In the genomic region with DNA sequence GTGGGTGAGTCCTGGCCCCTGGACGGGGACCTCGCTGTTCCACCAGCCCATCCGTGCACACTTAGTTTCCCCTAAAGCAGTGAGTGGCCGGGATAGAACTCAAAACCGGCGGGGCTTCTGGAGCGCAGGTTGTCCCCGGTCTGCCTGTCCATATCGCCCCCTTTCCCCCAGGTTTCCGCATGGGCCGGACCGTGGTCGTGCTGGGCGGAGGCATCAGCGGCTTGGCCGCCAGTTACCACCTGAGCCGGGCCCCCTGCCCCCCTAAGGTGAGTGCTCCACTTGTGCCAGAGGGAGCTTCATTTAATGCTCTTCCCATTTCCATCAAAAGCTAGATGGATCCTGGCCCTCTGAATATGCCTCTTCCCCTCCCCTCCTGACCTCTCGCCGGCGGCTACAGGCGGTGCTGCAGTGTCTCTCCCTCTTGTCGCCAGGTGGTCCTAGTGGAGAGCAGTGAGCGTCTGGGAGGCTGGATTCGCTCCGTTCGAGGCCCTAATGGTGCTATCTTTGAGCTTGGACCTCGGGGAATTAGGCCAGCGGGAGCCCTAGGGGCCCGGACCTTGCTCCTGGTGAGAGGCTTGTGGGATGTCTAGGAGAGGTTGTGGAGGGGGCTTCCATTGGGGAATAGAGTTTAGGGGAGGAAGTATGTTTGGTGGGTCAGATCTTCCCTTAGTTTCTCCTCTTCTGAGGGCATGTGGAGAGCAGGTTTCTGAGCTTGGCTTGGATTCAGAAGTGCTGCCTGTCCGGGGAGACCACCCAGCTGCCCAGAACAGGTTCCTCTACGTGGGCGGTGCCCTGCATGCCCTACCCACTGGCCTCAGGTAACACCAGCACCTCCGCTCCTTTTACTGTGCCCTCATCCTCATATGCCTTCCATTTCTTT, we compare ENCODE assay signal across 8 cellular contexts. TPM values are rescaled to one million over a fixed set of nuclear protein-coding genes. Genes with fewer than 3 reads are reported as not detected.
DNase-seq lines count a peak whose midpoint lies in the region; ATAC-seq and TF ChIP-seq lines count a peak whose summit lies in the region.

No MANE protein-coding gene starts in this region.

- H3K4me1 Mint-ChIP-seq in neural progenitor cell, result peaks cover 26% of the 10 kb centered on the region

- H3K4me1 ChIP-seq in esophagus muscularis mucosa, result peaks cover 20 to 42% (median 35%) of the 10 kb centered on the region in 4 donors
- no peaks in the 10 kb centered on the region for H3K4me1 ChIP-seq in neural progenitor cell

- intact Hi-C loops in esophagus muscularis mucosa (cut with DNase I), result no loop called here

- TF ChIP-seq CTCF in esophagus muscularis mucosa (IDR thresholded peaks at IDR 0.05) (no peak), neural progenitor cell (IDR thresholded peaks at IDR 0.05) (no peak)

- H3K27me3 ChIP-seq in esophagus muscularis mucosa (peaks cover 0 to 3% (median 0%) of the 10 kb centered on the region in 4 donors), neural progenitor cell (no peaks in the 10 kb centered on the region)

- H2AFZ ChIP-seq in neural progenitor cell (replicated peaks), result peak overlapping the region; percentile 38

- peak; percentile 2 for ATAC-seq in HG02759 (IDR thresholded peaks at IDR 0.05; ENCODE audit: unreplicated experiment)

- TF ChIP-seq POLR2A in esophagus muscularis mucosa (IDR thresholded peaks at IDR 0.05; ENCODE audit: low read depth), result no peak

- H3K27ac ChIP-seq in SK-N-MC (no peak overlapping the region), esophagus muscularis mucosa (replicated peaks in 1 of 4) (peak overlapping the region; percentile 86 to 91 (median 88)), neural progenitor cell (no peak overlapping the region)

- H3K4me3 ChIP-seq in SK-N-MC, result peak overlapping the region; percentile 90
- peak overlapping the region; percentile 67 to 83 (median 73) for H3K4me3 ChIP-seq in esophagus muscularis mucosa
- H3K4me3 ChIP-seq in neural progenitor cell, result peak overlapping the region; percentile 64

- H3K36me3 Mint-ChIP-seq in neural progenitor cell, result peaks cover 22% of the 10 kb centered on the region

- no peaks in the 10 kb centered on the region for H4K20me1 ChIP-seq in neural progenitor cell (ENCODE audit: low read depth)

- 10% methylated on average over 22 of the region's 33 CpGs for WGBS in esophagus muscularis mucosa

- peaks cover 29% of the 10 kb centered on the region; the same call in 1 of the 2 replicates for H3K36me3 ChIP-seq in SK-N-MC (ENCODE audit: insufficient read depth, low read length)
- peaks cover 17 to 70% (median 61%) of the 10 kb centered on the region in 4 donors for H3K36me3 ChIP-seq in esophagus muscularis mucosa
- no peaks in the 10 kb centered on the region for H3K36me3 ChIP-seq in neural progenitor cell

- peaks cover 24% of the 10 kb centered on the region for H3F3A ChIP-seq in neural progenitor cell (ENCODE audit: low read depth)

- no peaks in the 10 kb centered on the region for H3K9me3 Mint-ChIP-seq in neural progenitor cell

- TF ChIP-seq EP300 in esophagus muscularis mucosa (IDR thresholded peaks at IDR 0.05), result no peak

- H3K79me2 ChIP-seq in neural progenitor cell (ENCODE audit: low read depth), result no peaks in the 10 kb centered on the region

- peak overlapping the region; percentile 96 for H3K4me3 Mint-ChIP-seq in neural progenitor cell

- H3K9ac ChIP-seq in SK-N-MC (ENCODE audit: insufficient read length), result peak overlapping the region; percentile 91
- peak overlapping the region; percentile 65 for H3K9ac ChIP-seq in neural progenitor cell

- H3K9me3 ChIP-seq in SK-N-MC (ENCODE audit: low read depth, low read length), result no peaks in the 10 kb centered on the region
- no peaks in the 10 kb centered on the region for H3K9me3 ChIP-seq in esophagus muscularis mucosa
- H3K9me3 ChIP-seq in neural progenitor cell (ENCODE audit: low read depth), result no peaks in the 10 kb centered on the region

- H3K4me2 ChIP-seq in neural progenitor cell, result peak overlapping the region; percentile 89

- peaks cover 2% of the 10 kb centered on the region for H3K27me3 Mint-ChIP-seq in neural progenitor cell (ENCODE audit: insufficient read depth, low read depth)

- DNase-seq in DMS79 treated with DMSO at 0.1 percent for 48 hours (lab: John Stamatoyannopoulos, UW) (peak; percentile 36), SK-N-MC (ENCODE audit: low read depth, low spot score) (no peak), esophagus muscularis mucosa (ENCODE audit: extremely low spot score) (no peak), neural progenitor cell (ENCODE audit: low spot score) (peak; percentile 66), NCI-H226 (no peak), cerebellar cortex (ENCODE audit: low spot score) (no peak), NCI-H1694 treated with DMSO at 0.1 percent for 48 hours (lab: John Stamatoyannopoulos, UW) (no peak)

- peak overlapping the region; percentile 89 for H3K27ac Mint-ChIP-seq in neural progenitor cell

RNA-seq across cellular contexts. Expression of gene PPOX, which starts 0.7 kb away (rescaled TPM):
- total RNA-seq in esophagus muscularis mucosa (10 to 100 TPM; 12.8 to 22.1 (median 15.8) TPM), neural progenitor cell (ENCODE audit: low replicate concordance) (18.3 and 42.4 TPM in 2 replicates)

RNA-seq across cellular contexts. Expression of gene USP21, which starts 7.6 kb away (rescaled TPM):
- total RNA-seq in esophagus muscularis mucosa, result 10 to 100 TPM; 13.3 to 25.3 (median 16.3) TPM
- 6.7 and 19.0 TPM in 2 replicates for total RNA-seq in neural progenitor cell (ENCODE audit: low replicate concordance)

RNA-seq across cellular contexts. Expression of gene B4GALT3, which starts 10.4 kb away (rescaled TPM):
- 10 to 100 TPM; 14.1 to 26.5 (median 21.8) TPM for total RNA-seq in esophagus muscularis mucosa
- 9.5 and 36.5 TPM in 2 replicates for total RNA-seq in neural progenitor cell (ENCODE audit: low replicate concordance)

RNA-seq across cellular contexts. Expression of gene UFC1, which starts 13.1 kb away (rescaled TPM):
- total RNA-seq in esophagus muscularis mucosa, result 10 to 100 TPM; 62.8 to 86.1 (median 71.6) TPM
- 114 and 133 TPM in 2 replicates for total RNA-seq in neural progenitor cell (ENCODE audit: low replicate concordance)

RNA-seq across cellular contexts. Expression of gene ADAMTS4, which starts 31.9 kb away (rescaled TPM):
- 100 to 1,000 TPM in 1 of 4 donors, 10 to 100 TPM in 1, 1 to 10 TPM in 2; 2.5 to 126 (median 12.0) TPM for total RNA-seq in esophagus muscularis mucosa
- total RNA-seq in neural progenitor cell (ENCODE audit: low replicate concordance), result 1.3 and 5.4 TPM in 2 replicates

Comparison
In these comparisons a context has a peak if more than half of its experiments do, and no peak if none do; other contexts are left out.
1. DNase-seq: peak in DMS79 treated with DMSO at 0.1 percent for 48 hours (single experiment) and neural progenitor cell (single experiment); none in SK-N-MC (single experiment), esophagus muscularis mucosa (single experiment), NCI-H226 (single experiment), cerebellar cortex (single experiment) and NCI-H1694 treated with DMSO at 0.1 percent for 48 hours (single experiment).
2. H3K27ac ChIP-seq: peak in esophagus muscularis mucosa (4 of 4); none in SK-N-MC (single experiment) and neural progenitor cell (single experiment).
3. Peak in every context shown above with its lines, with median percentiles within 50 percentile points of each other: H3K4me3 ChIP-seq.